In the genomic region with DNA sequence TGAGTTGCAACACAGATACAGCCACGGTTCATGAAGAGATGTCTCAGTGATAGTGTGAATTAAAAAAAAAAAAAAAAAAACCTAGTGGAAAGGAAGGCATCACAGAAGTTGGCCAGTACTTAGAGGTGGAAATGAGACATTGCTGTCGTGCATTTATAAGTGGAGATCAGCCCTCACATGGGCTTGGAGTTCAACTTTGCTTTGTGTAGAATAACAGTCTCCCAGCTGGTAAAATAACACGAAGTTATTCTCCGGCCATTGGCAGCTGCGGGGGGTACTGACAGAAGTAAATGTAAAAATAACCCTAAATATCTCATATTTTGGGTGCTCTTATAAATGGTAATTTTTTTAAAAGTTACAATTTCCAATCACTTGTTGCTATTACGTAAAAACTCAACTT, we compare ENCODE assay signal across 14 cellular contexts.
DNase-seq lines count a peak whose midpoint lies in the region; ATAC-seq and TF ChIP-seq lines count a peak whose summit lies in the region.
"Had no signal": no experiment of that assay in that cellular context is flagged by ENCODE, and none has a peak within 500 bp of the region (broad histone marks: within the 10 kb centered on the region; RNA-seq: fewer than 3 reads in every experiment).

No MANE protein-coding gene starts in this region.

- no peaks in the 10 kb centered on the region for H3K27me3 Mint-ChIP-seq in nephron (ENCODE audit: low read depth)
- H3K27me3 Mint-ChIP-seq: CD4-positive, CD25-positive, alpha-beta regulatory T cell had no signal

- no peaks in the 10 kb centered on the region for H3K9me3 Mint-ChIP-seq in nephron
- H3K9me3 Mint-ChIP-seq: CD4-positive, CD25-positive, alpha-beta regulatory T cell; CD8-positive, alpha-beta T cell had no signal

- TF ChIP-seq CTCF in NB4 (IDR thresholded peaks at IDR 0.05; ENCODE audit: low read depth, low read length) (no peak), nephron (IDR thresholded peaks at IDR 0.05; ENCODE audit: unreplicated experiment in 3 of 3) (no peak)

- no peaks in the 10 kb centered on the region for H3K36me3 Mint-ChIP-seq in nephron (ENCODE audit: low read depth)
- H3K36me3 Mint-ChIP-seq: CD4-positive, CD25-positive, alpha-beta regulatory T cell; CD8-positive, alpha-beta T cell had no signal

- peak overlapping the region in 2 of 3 experiments; percentile 17 to 26 for H3K27ac Mint-ChIP-seq in nephron
- H3K27ac Mint-ChIP-seq: CD4-positive, CD25-positive, alpha-beta regulatory T cell; CD8-positive, alpha-beta T cell had no signal

- DNase-seq in NB4 (ENCODE audit: low read depth), result peak; percentile 35
- peak; percentile 70 for DNase-seq in brain pericyte (ENCODE audit: low read depth, low spot score)
- DNase-seq in C1 segment of cervical spinal cord (lab: John Stamatoyannopoulos, UW), result no peak
- DNase-seq in GM19240 (ENCODE audit: insufficient read length, low spot score), result no peak
- DNase-seq: Caco-2; CD4-positive, CD25-positive, alpha-beta regulatory T cell; CD8-positive, alpha-beta T cell; DMS153; DND-41; GM23248; HCEC 1CT had no signal

- H3K4me1 Mint-ChIP-seq in nephron, result peaks cover 20% of the 10 kb centered on the region
- H3K4me1 Mint-ChIP-seq: CD4-positive, CD25-positive, alpha-beta regulatory T cell had no signal

- no peak for ATAC-seq in GM18511 (IDR thresholded peaks at IDR 0.05; ENCODE audit: unreplicated experiment)
- ATAC-seq in HG03571 (IDR thresholded peaks at IDR 0.05; ENCODE audit: unreplicated experiment), result no peak
- ATAC-seq: CD8-positive, alpha-beta T cell had no signal

- no peak for TF ChIP-seq POLR2A in NB4 (IDR thresholded peaks at IDR 0.05; ENCODE audit: extremely low read depth, insufficient read length)

- H3K4me3 Mint-ChIP-seq in nephron, result no peak overlapping the region
- H3K4me3 Mint-ChIP-seq: CD4-positive, CD25-positive, alpha-beta regulatory T cell; CD8-positive, alpha-beta T cell had no signal

- H3K4me3 ChIP-seq in NB4 (ENCODE audit: low read depth, low read length), result no peak overlapping the region
- H3K4me3 ChIP-seq: GM23248 had no signal

Comparison
In these comparisons a context has a peak if more than half of its experiments do, and no peak if none do; other contexts are left out.
1. DNase-seq: peak in NB4 (single experiment) and brain pericyte (single experiment); none in C1 segment of cervical spinal cord (0 of 14) and GM19240 (single experiment).